In the genomic region with DNA sequence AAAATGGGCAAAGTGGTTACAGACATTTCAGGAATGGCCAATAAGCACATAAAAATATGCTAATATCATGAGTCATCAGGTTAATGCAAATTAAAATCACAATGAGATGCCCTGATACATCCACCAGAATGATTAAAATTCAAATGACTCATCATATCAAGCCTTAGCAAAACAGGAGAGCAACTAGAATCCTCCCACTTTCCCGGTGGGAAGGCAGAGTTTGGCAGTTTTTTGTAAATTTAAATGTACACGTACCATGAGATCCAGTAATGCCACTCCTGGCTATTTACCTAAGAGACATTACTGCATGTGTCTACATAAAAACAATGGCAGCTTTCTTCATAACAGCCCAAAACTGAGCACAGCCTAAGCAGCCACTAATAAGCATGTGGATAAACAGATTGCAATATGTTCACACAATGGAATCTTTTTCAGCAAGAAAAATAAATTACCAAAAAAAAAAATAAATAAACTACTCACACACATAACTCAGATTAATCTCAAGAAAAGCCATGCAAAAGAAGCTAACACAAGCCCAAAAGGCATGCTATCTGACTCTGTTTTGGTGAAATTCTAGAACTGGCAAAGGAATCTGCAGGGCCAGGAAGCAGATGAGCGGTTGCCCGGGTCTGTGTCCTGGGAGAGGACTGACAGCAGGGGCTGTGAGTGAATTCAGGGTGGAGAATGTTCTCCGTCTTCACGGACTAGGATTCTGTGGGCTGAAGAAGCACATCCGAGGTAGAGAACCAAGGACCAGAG, we compare ENCODE assay signal across 10 cellular contexts. TPM values are rescaled to one million over a fixed set of nuclear protein-coding genes. Genes with fewer than 3 reads are reported as not detected.
DNase-seq lines count a peak whose midpoint lies in the region; ATAC-seq and TF ChIP-seq lines count a peak whose summit lies in the region.
"Had no signal": no experiment of that assay in that cellular context is flagged by ENCODE, and none has a peak within 500 bp of the region (broad histone marks: within the 10 kb centered on the region; RNA-seq: fewer than 3 reads in every experiment).

No MANE protein-coding gene starts in this region.

- H3K27ac ChIP-seq in rectal smooth muscle tissue (ENCODE audit: low read depth, low read length): peak overlapping the region; percentile 57
- peak overlapping the region in 2 of 8 donors; percentile 4 to 35 for H3K27ac ChIP-seq in spleen

- intact Hi-C loops in spleen (cut with DNase I; ENCODE audit: low total_unique reads): no loop called here

- H3K9ac ChIP-seq in rectal smooth muscle tissue (ENCODE audit: low read length): no peak overlapping the region

- no peak for TF ChIP-seq CTCF in epithelial cell of proximal tubule (conservative IDR thresholded peaks at IDR 0.05; ENCODE audit: low read depth, low read length)
- no peak for TF ChIP-seq CTCF in spleen (IDR thresholded peaks at IDR 0.05 in 8 of 11, conservative IDR thresholded peaks at IDR 0.05 in 3 of 11)

- H3K4me3 ChIP-seq in epithelial cell of proximal tubule (ENCODE audit: low read depth, low read length) (no peak overlapping the region), rectal smooth muscle tissue (ENCODE audit: low read length) (no peak overlapping the region), spleen (no peak overlapping the region)

- H3K27me3 ChIP-seq in rectal smooth muscle tissue (ENCODE audit: control insufficient read depth, insufficient read depth, low read length) (no peaks in the 10 kb centered on the region), spleen (replicated peaks in 1 of 7) (no peaks in the 10 kb centered on the region)

- TF ChIP-seq POLR2A in spleen (IDR thresholded peaks at IDR 0.05): no peak

- H3K9me3 ChIP-seq in spleen: peaks cover 5 to 20% (median 14%) of the 10 kb centered on the region in 8 donors

- peak; percentile 87 for DNase-seq in GM04503 (ENCODE audit: low read depth)
- peak; percentile 68 for DNase-seq in NCI-H69 (lab: John Stamatoyannopoulos, UW)
- peak; percentile 40 for DNase-seq in epithelial cell of proximal tubule (ENCODE audit: low read depth)
- DNase-seq in NCI-H510A (lab: John Stamatoyannopoulos, UW): no peak
- DNase-seq in spleen: no peak
- DNase-seq in stimulated activated CD4-positive, alpha-beta T cell treated with anti-CD3 and anti-CD28 coated beads, Interleukin-4, amount 100 ng/mL, for 24 hours: no peak
- DNase-seq: NCI-H1436, occipital lobe had no signal

- ATAC-seq in HG03097 (IDR thresholded peaks at IDR 0.05; ENCODE audit: low FRiP score, unreplicated experiment): no peak

- H3K36me3 ChIP-seq in rectal smooth muscle tissue (ENCODE audit: control insufficient read depth, insufficient read depth, low read length) (no peaks in the 10 kb centered on the region), spleen (no peaks in the 10 kb centered on the region)

- peaks cover 33% of the 10 kb centered on the region for H3K4me1 ChIP-seq in rectal smooth muscle tissue (ENCODE audit: control insufficient read depth, insufficient read depth, low read length)
- peaks cover 0 to 19% (median 0%) of the 10 kb centered on the region in 6 donors for H3K4me1 ChIP-seq in spleen

- WGBS in spleen, 5 donors: 63 to 73% (median 69%) methylated on average over 7 of the region's 7 CpGs

RNA-seq across cellular contexts. Expression of gene AFAP1, which starts 48.8 kb away (rescaled TPM):
- total RNA-seq in epithelial cell of proximal tubule: 24.3 and 26.2 TPM in 2 replicates
- 10 to 100 TPM in 6 of 7 donors, 1 to 10 TPM in 1; 9.0 to 29.2 (median 14.5) TPM for total RNA-seq in spleen
- polyA plus RNA-seq in spleen: 1 to 10 TPM; 1.6 to 2.4 (median 1.7) TPM

Comparison
In these comparisons a context has a peak if more than half of its experiments do, and no peak if none do; other contexts are left out.
1. DNase-seq: peak in GM04503 (single experiment), NCI-H69 (single experiment) and epithelial cell of proximal tubule (single experiment); none in NCI-H510A (single experiment), spleen (single experiment) and stimulated activated CD4-positive, alpha-beta T cell treated with anti-CD3 and anti-CD28 coated beads, Interleukin-4, amount 100 ng/mL, for 24 hours (single experiment).